In genomic region chr3:45896956-45897355, GRCh38 we compare ENCODE assay signal across 19 cellular contexts. TPM values are rescaled to one million over a fixed set of nuclear protein-coding genes. Genes with fewer than 3 reads are reported as not detected.
DNase-seq lines count a peak whose midpoint lies in the region; ATAC-seq, FAIRE-seq and TF ChIP-seq lines count a peak whose summit lies in the region.
"Had no signal": no experiment of that assay in that cellular context is flagged by ENCODE, and none has a peak within 500 bp of the region (broad histone marks: within the 10 kb centered on the region; RNA-seq: fewer than 3 reads in every experiment).

No MANE protein-coding gene starts in this region.

- no peaks in the 10 kb centered on the region for H3K27me3 ChIP-seq in upper lobe of right lung

- no peak overlapping the region for H3K4me2 ChIP-seq in OCI-LY7 (ENCODE audit: low read length)

- no peak overlapping the region for H3K27ac ChIP-seq in OCI-LY7 (ENCODE audit: low read depth, low read length, poor library complexity, severe bottlenecking)
- H3K27ac ChIP-seq in upper lobe of right lung = no peak overlapping the region
- H3K27ac ChIP-seq: C4-2B, thoracic aorta had no signal

- no peaks in the 10 kb centered on the region for H3K79me2 ChIP-seq in OCI-LY7 (ENCODE audit: insufficient read depth, low read depth, low read length)

- POLR2A ChIA-PET in OCI-LY7 (lab: Charles Lee) = no interaction called here

- H4K20me1 ChIP-seq in OCI-LY7 (ENCODE audit: insufficient read depth, low read length) = no peaks in the 10 kb centered on the region

- H3K9me3 ChIP-seq in OCI-LY7 (ENCODE audit: low read length) (0 out of 2 replicates have a peak, but pooled peaks cover 3% of the 10 kb centered on the region), upper lobe of right lung (no peaks in the 10 kb centered on the region)
- H3K9me3 ChIP-seq: thoracic aorta had no signal

- intact Hi-C loops in OCI-LY7 (cut with micrococcal nuclease; ENCODE audit: unreplicated experiment) = no loop called here
- intact Hi-C loops in upper lobe of right lung (cut with DNase I) = no loop called here

- BruUV-seq in OCI-LY7 (replicated peaks; lab: Mats Ljungman, UMichigan) = no TSS peak

- H3K36me3 ChIP-seq in OCI-LY7 (ENCODE audit: insufficient read depth, low read length) = no peaks in the 10 kb centered on the region
- H3K36me3 ChIP-seq in upper lobe of right lung = no peaks in the 10 kb centered on the region
- H3K36me3 ChIP-seq: thoracic aorta had no signal

- CTCF ChIA-PET in OCI-LY7 (lab: Charles Lee; ENCODE audit: unreplicated experiment) = no interaction called here

- no peak overlapping the region for H2AFZ ChIP-seq in OCI-LY7 (ENCODE audit: low read length)

- DNase-seq in GM04503 (ENCODE audit: low read depth) = peak; percentile 6
- DNase-seq in fibroblast of pulmonary artery (ENCODE audit: low read depth) = peak; percentile 32
- DNase-seq in retinal pigment epithelial cell (ENCODE audit: low read depth) = peak; percentile 66
- DNase-seq in frontal cortex (ENCODE audit: low spot score in 2 of 2) = no peak
- no peak for DNase-seq in OCI-LY7 (ENCODE audit: low spot score)
- DNase-seq in NCI-H1694 (lab: John Stamatoyannopoulos, UW) = no peak
- DNase-seq in upper lobe of right lung = no peak
- DNase-seq: activated CD4-positive, alpha-beta T cell treated with anti-CD3 and anti-CD28 coated beads for 4 hours; activated naive CD8-positive, alpha-beta T cell treated with anti-CD3 and anti-CD28 coated beads, Interleukin-2, amount 50 U/mL, for 24 hours; activated T-cell treated with anti-CD3 and anti-CD28 coated beads, Interleukin-2, amount 50 U/mL, for 24 hours; kidney; NCI-H1417 treated with DMSO at 0.1 percent for 48 hours; T-helper 2 cell had no signal

- ATAC-seq in SK-N-SH treated with all-trans-retinoic acid at 6 μM for 48 hours (peak; percentile 32; the same call in 2 of the 3 replicates), upper lobe of right lung (no peak)
- ATAC-seq: activated naive CD8-positive, alpha-beta T cell treated with anti-CD3 and anti-CD28 coated beads, Interleukin-2, amount 50 U/mL, for 24 hours had no signal

- H3K4me3 ChIP-seq in fibroblast of pulmonary artery (replicated peaks; ENCODE audit: low read depth, low read length) (no peak overlapping the region), retinal pigment epithelial cell (ENCODE audit: low read length) (no peak overlapping the region), OCI-LY7 (ENCODE audit: low read depth, low read length, poor library complexity, severe bottlenecking) (no peak overlapping the region), upper lobe of right lung (no peak overlapping the region)
- H3K4me3 ChIP-seq: thoracic aorta had no signal

- H3K4me1 ChIP-seq in OCI-LY7 (ENCODE audit: insufficient read depth, low read length, poor library complexity, severe bottlenecking) = no peaks in the 10 kb centered on the region
- H3K4me1 ChIP-seq in upper lobe of right lung = no peaks in the 10 kb centered on the region

- no peaks in the 10 kb centered on the region for H3K9me2 ChIP-seq in OCI-LY7 (ENCODE audit: insufficient read depth, low read length)

- TF ChIP-seq CTCF in fibroblast of pulmonary artery (IDR thresholded peaks at IDR 0.05; ENCODE audit: low read length, missing control alignments) = no peak
- no peak for TF ChIP-seq CTCF in retinal pigment epithelial cell (conservative IDR thresholded peaks at IDR 0.05; ENCODE audit: low read depth, low read length)
- TF ChIP-seq CTCF in OCI-LY7 (conservative IDR thresholded peaks at IDR 0.05; ENCODE audit: low read length) = no peak
- no peak for TF ChIP-seq CTCF in upper lobe of right lung (IDR thresholded peaks at IDR 0.05)

- no peak for FAIRE-seq in frontal cortex (lab: Jason Lieb, UNC)
- FAIRE-seq: GM19239, kidney had no signal

TF ChIP-seq in SK-N-SH treated with all-trans-retinoic acid at 6 μM for 48 hours, 23 proteins besides CTCF, POLR2A, EP300 and RAD21 (continues in another document):
- TF ChIP-seq ZC3H10 (CRISPR knock-in tag; IDR thresholded peaks at IDR 0.05) = no peak
- TF ChIP-seq RARB (CRISPR knock-in tag; IDR thresholded peaks at IDR 0.05) = no peak
- TF ChIP-seq BACH2 (CRISPR knock-in tag; IDR thresholded peaks at IDR 0.05; ENCODE audit: borderline replicate concordance) = no peak
- no peak for TF ChIP-seq PATZ1 (CRISPR knock-in tag; IDR thresholded peaks at IDR 0.05; ENCODE audit: borderline replicate concordance)
- TF ChIP-seq CSDC2 (CRISPR knock-in tag; IDR thresholded peaks at IDR 0.05) = no peak
- no peak for TF ChIP-seq POU6F1 (CRISPR knock-in tag; IDR thresholded peaks at IDR 0.05; ENCODE audit: borderline replicate concordance, low read depth)
- TF ChIP-seq ZFP30 (CRISPR knock-in tag; IDR thresholded peaks at IDR 0.05) = no peak
- TF ChIP-seq OSR1 (CRISPR knock-in tag; IDR thresholded peaks at IDR 0.05) = no peak
- TF ChIP-seq ZNF8 (CRISPR knock-in tag; IDR thresholded peaks at IDR 0.05) = no peak
- TF ChIP-seq SNAI2 (CRISPR knock-in tag; IDR thresholded peaks at IDR 0.05) = no peak
- TF ChIP-seq CREB5 (CRISPR knock-in tag; IDR thresholded peaks at IDR 0.05; ENCODE audit: low read depth) = no peak
- no peak for TF ChIP-seq ZNF70 (CRISPR knock-in tag; IDR thresholded peaks at IDR 0.05)
- no peak for TF ChIP-seq TSHZ2 (CRISPR knock-in tag; IDR thresholded peaks at IDR 0.05)

RNA-seq across cellular contexts. Expression of gene CCR9, which starts 10.6 kb away (rescaled TPM):
- 0.41 TPM for total RNA-seq in frontal cortex
- total RNA-seq in OCI-LY7 (2014; rRNA removed; shearing (Covaris generic)) = not detected in 2 replicates
- 0.32 TPM in 1 of 2 replicates, not detected in the other for total RNA-seq in OCI-LY7 (2022)
- not detected for total RNA-seq in upper lobe of right lung
- total RNA-seq: NCI-H460, progenitor cell of endocrine pancreas, thoracic aorta had no signal

RNA-seq across cellular contexts. Expression of gene CXCR6, which starts 46.3 kb away (rescaled TPM):
- total RNA-seq in frontal cortex = not detected
- total RNA-seq in OCI-LY7 (2014; rRNA removed; shearing (Covaris generic)) = not detected in 2 replicates
- not detected in 2 replicates for total RNA-seq in OCI-LY7 (2022)
- 4.7 TPM for total RNA-seq in upper lobe of right lung
- total RNA-seq: progenitor cell of endocrine pancreas had no signal

RNA-seq across cellular contexts. Expression of gene LZTFL1, which starts 55.0 kb away (rescaled TPM):
- total RNA-seq in frontal cortex (24.5 TPM), OCI-LY7 (2022) (8.7 and 9.7 TPM in 2 replicates), upper lobe of right lung (22.8 TPM)
- 3.2 and 4.5 TPM in 2 replicates for total RNA-seq in OCI-LY7 (2014; rRNA removed; shearing (Covaris generic))

Comparison
In these comparisons a context has a peak if more than half of its experiments do, and no peak if none do; other contexts are left out.
1. DNase-seq: peak in GM04503 (single experiment), fibroblast of pulmonary artery (single experiment) and retinal pigment epithelial cell (single experiment); none in frontal cortex (0 of 2), OCI-LY7 (single experiment), NCI-H1694 (single experiment) and upper lobe of right lung (single experiment).